In the genomic region with DNA sequence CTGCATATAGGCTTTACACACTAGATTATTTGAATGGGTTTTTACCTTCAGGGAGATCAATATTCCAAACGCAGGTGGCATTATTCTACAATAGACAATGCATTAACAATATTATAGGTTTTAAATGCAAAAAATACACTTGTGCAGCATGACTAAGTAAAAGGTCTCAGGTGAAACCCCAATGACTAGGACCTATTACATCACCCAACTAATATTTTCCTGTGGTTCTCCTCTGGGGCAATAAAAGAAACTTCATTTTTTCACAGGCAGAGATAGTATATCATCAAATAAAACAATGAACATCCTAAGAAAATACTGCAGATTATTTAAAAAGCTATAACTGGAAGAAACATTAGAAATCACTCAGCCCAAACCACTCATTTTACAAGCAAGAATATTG, we compare ENCODE assay signal across 22 cellular contexts.
"Had no signal": no experiment of that assay in that cellular context is flagged by ENCODE, and none has a peak within 500 bp of the region (broad histone marks: within the 10 kb centered on the region; RNA-seq: fewer than 3 reads in every experiment).

No MANE protein-coding gene starts in this region.

- ATAC-seq: activated CD4-positive, CD25-positive, alpha-beta regulatory T cell treated with anti-CD3 and anti-CD28 coated beads, Interleukin-2, amount 50 U/mL, for 24 hours; activated CD8-positive, alpha-beta T cell treated with anti-CD3 and anti-CD28 coated beads for 36 hours; PC-3 had no signal

- H3K36me3 ChIP-seq: cardiac muscle cell had no signal

- H3K27me3 ChIP-seq: cardiac muscle cell had no signal

- H3K27ac ChIP-seq: cardiac muscle cell had no signal

- DNase-seq: activated CD4-positive, alpha-beta T cell treated with anti-CD3 and anti-CD28 coated beads for 4 hours; activated CD8-positive, alpha-beta memory T cell treated with anti-CD3 and anti-CD28 coated beads, Interleukin-2, amount 50 U/mL, for 4 hours; activated CD8-positive, alpha-beta T cell treated with anti-CD3 and anti-CD28 coated beads for 36 hours; activated effector memory CD4-positive, alpha-beta T cell treated with Interleukin-2 at 50 U/mL for 16 hours; activated naive CD4-positive, alpha-beta T cell; activated T-cell treated with anti-CD3 and anti-CD28 coated beads, Interleukin-2, amount 50 U/mL, for 1 hour; aorta; cerebellar nuclear complex; NCI-H1048; NCI-H1417; NCI-H1694; NCI-H2029; NCI-H2107; NCI-H2171 treated with DMSO at 0.1 percent for 48 hours; NCI-H345; NCI-H510A; NCI-H69; PC-3; SIG-M5; T-helper 1 cell had no signal

- H3K4me3 ChIP-seq: cardiac muscle cell had no signal
